8 cellular contexts compared by ENCODE assay signal in the genomic region with DNA sequence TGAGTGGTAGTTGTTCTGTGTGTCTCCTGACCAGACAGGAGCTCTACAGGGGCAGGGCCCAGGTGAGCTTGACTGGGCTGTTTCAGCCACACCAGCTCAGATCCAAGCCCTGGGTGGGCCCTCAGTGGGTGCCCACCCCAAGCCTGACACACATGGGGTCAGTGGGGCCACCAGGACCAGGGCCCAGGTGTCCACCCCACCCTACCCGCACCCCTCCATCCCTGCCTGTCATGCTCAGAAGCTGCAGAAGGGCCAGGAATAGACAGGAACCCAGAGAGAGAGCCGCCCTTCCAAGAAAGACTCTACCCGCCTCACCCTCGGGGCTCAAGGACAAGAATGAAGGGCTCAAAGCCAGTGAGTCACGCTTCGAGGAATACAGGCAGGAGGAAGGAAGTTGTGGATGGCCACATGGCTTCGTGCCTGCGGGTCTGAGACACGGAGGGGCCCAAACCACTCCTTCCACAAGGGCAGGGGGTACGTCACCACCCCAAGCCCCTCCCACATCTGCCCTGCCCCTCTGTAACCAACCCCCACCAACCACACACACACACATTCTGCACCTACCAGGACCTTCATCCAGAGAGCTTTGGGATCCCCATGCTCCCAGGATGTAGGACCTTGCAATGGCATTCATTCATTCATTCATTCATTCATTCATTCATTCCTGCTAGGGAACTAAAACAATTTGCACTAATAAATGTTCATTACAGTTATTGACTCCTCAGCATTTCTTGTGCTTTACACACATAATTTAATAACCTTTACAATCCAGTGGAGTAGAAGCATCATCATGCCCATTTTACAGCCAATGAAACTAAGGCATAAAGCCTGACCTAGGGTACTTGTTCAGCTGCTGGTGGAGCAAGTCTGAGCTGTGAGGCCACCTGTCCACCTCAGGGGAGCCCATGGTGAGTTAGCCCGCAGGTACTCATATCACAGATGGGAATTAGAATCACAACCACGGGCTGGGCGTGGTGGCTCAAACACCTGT. TPM values are rescaled to one million over a fixed set of nuclear protein-coding genes. Genes with fewer than 3 reads are reported as not detected.
DNase-seq lines count a peak whose midpoint lies in the region; ATAC-seq and TF ChIP-seq lines count a peak whose summit lies in the region.

No MANE protein-coding gene starts in this region.

- no peaks in the 10 kb centered on the region for H3K36me3 Mint-ChIP-seq in stimulated activated naive CD8-positive, alpha-beta T cell treated with anti-CD3 and anti-CD28 coated beads, Interleukin-15, Interleukin-2, amounts not matched to agents 100 ng/mL and 50 ng/mL, for 24 hours (ENCODE audit: low read depth)

- H3K9me3 ChIP-seq in duodenal mucosa (ENCODE audit: control insufficient read depth in 1 of 2, low read length in 2 of 2) (no peaks in the 10 kb centered on the region), mucosa of descending colon (no peaks in the 10 kb centered on the region)

- peaks cover 60 to 67% of the 10 kb centered on the region in 2 donors for H3K4me1 ChIP-seq in duodenal mucosa (ENCODE audit: control insufficient read depth in 1 of 2, insufficient read depth in 2 of 2, low read length in 2 of 2)
- peaks cover 42% of the 10 kb centered on the region for H3K4me1 ChIP-seq in mucosa of descending colon (ENCODE audit: low read depth)

- H3K27ac ChIP-seq in duodenal mucosa (ENCODE audit: low read depth, low read length): peak overlapping the region; percentile 80

- no peaks in the 10 kb centered on the region for H3K27me3 Mint-ChIP-seq in stimulated activated naive CD8-positive, alpha-beta T cell treated with anti-CD3 and anti-CD28 coated beads, Interleukin-15, Interleukin-2, amounts not matched to agents 100 ng/mL and 50 ng/mL, for 24 hours

- no peaks in the 10 kb centered on the region for H3K9me3 Mint-ChIP-seq in stimulated activated naive CD8-positive, alpha-beta T cell treated with anti-CD3 and anti-CD28 coated beads, Interleukin-15, Interleukin-2, amounts not matched to agents 100 ng/mL and 50 ng/mL, for 24 hours

- peaks cover 49% of the 10 kb centered on the region for H3K4me1 Mint-ChIP-seq in stimulated activated naive CD8-positive, alpha-beta T cell treated with anti-CD3 and anti-CD28 coated beads, Interleukin-15, Interleukin-2, amounts not matched to agents 100 ng/mL and 50 ng/mL, for 24 hours (ENCODE audit: low read depth)

- H3K36me3 ChIP-seq in duodenal mucosa (ENCODE audit: control insufficient read depth in 1 of 2, insufficient read depth in 2 of 2, low read length in 2 of 2) (peaks cover 11 to 23% of the 10 kb centered on the region in 2 donors), mucosa of descending colon (ENCODE audit: low read depth) (peaks cover 4% of the 10 kb centered on the region)

- no peak for TF ChIP-seq CTCF in mucosa of descending colon (IDR thresholded peaks at IDR 0.05)

- ATAC-seq in mucosa of descending colon (peak; percentile 81), HG02571 (IDR thresholded peaks at IDR 0.05; ENCODE audit: unreplicated experiment) (no peak), HG03039 (IDR thresholded peaks at IDR 0.05; ENCODE audit: unreplicated experiment) (no peak)

- H3K4me3 ChIP-seq in duodenal mucosa (ENCODE audit: low read depth in 1 of 2, low read length in 2 of 2): no peak overlapping the region
- no peak overlapping the region for H3K4me3 ChIP-seq in mucosa of descending colon

- peak; percentile 68 for DNase-seq in activated gamma-delta T cell treated with Interleukin-2 at 50 U/mL for 16 hours
- no peak for DNase-seq in activated gamma-delta T cell (lab: John Stamatoyannopoulos, UW)
- peak; percentile 63 for DNase-seq in activated CD4-positive, alpha-beta T cell treated with anti-CD3 and anti-CD28 coated beads for 48 hours
- DNase-seq in mucosa of descending colon: peak; percentile 60 to 84 (median 68)

- peak overlapping the region; percentile 4 to 39 for H3K9ac ChIP-seq in duodenal mucosa (ENCODE audit: low read depth in 1 of 2, low read length in 2 of 2)

- intact Hi-C loops in mucosa of descending colon (cut with DNase I, micrococcal nuclease): no loop called here

- H3K27me3 ChIP-seq in duodenal mucosa (ENCODE audit: control insufficient read depth in 1 of 2, insufficient read depth in 2 of 2, low read length in 2 of 2): no peaks in the 10 kb centered on the region

- peak overlapping the region; percentile 85 for H3K27ac Mint-ChIP-seq in stimulated activated naive CD8-positive, alpha-beta T cell treated with anti-CD3 and anti-CD28 coated beads, Interleukin-15, Interleukin-2, amounts not matched to agents 100 ng/mL and 50 ng/mL, for 24 hours

- peak overlapping the region; percentile 19 for H3K4me3 Mint-ChIP-seq in stimulated activated naive CD8-positive, alpha-beta T cell treated with anti-CD3 and anti-CD28 coated beads, Interleukin-15, Interleukin-2, amounts not matched to agents 100 ng/mL and 50 ng/mL, for 24 hours

RNA-seq across cellular contexts. Expression of gene STXBP1, which starts 56.0 kb away (rescaled TPM):
- total RNA-seq in mucosa of descending colon: 10 to 100 TPM; 11.8 to 37.1 (median 17.1) TPM
